ENCODE assay signal across 28 cellular contexts in the genomic region with DNA sequence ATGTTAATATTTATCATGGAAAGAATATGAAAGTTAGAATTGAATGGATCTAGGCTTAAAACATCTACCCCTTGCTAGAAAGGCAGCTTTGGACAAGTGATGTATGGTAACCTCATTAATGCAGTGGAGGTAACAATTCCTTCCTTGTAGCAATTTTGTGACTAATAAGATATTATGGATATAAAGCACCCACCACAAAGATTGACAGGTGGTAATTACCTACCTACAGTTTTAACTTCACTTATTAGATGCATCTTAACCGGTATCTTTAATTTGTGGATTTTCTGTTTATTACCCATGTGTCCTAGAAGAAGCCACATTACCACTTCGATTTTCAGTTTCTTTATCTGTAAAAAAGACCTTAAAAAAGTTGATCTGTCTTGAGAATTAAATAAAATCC.
"Had no signal": no experiment of that assay in that cellular context is flagged by ENCODE, and none has a peak within 500 bp of the region (broad histone marks: within the 10 kb centered on the region; RNA-seq: fewer than 3 reads in every experiment).

No MANE protein-coding gene starts in this region.

- H3K36me3 ChIP-seq: colonic mucosa, esophagus squamous epithelium, gastrocnemius medialis, heart left ventricle, left lung, lower lobe of right lung had no signal

- H3K79me2 ChIP-seq: hepatocyte had no signal

- H3K4me3 ChIP-seq: colonic mucosa, esophagus squamous epithelium, gastrocnemius medialis, heart left ventricle, hepatocyte, left lung, lower lobe of right lung, mucosa of descending colon had no signal

- H2AFZ ChIP-seq: hepatocyte had no signal

- H3K27ac Mint-ChIP-seq: dendritic cell treated with granulocyte-macrophage colony-stimulating factor and Interleukin-4, amounts not matched to agents 40 ng/mL and 50 ng/mL, for 4 days; effector memory CD8-positive, alpha-beta T cell; endodermal cell; immature natural killer cell; mesothelial cell of epicardium had no signal

- H3K4me1 Mint-ChIP-seq: endodermal cell, immature natural killer cell, naive B cell had no signal

- H3K4me1 ChIP-seq: colonic mucosa, esophagus squamous epithelium, gastrocnemius medialis, left lung, lower lobe of right lung had no signal

- H3K27me3 ChIP-seq: colonic mucosa, esophagus squamous epithelium, gastrocnemius medialis, heart left ventricle, hepatocyte, left lung had no signal

- DNase-seq: colonic mucosa; cortex of kidney; effector CD8-positive, alpha-beta T cell; effector memory CD8-positive, alpha-beta T cell; endodermal cell; esophagus squamous epithelium; foreskin fibroblast; foreskin melanocyte; gastrocnemius medialis; heart left ventricle; hypothalamus; immature natural killer cell; islet precursor cell; kidney; kidney glomerular epithelial cell; left colon; left lung; left ventricle myocardium superior; lower lobe of right lung; mesenchymal stem cell; mucosa of descending colon; naive B cell had no signal

- H3K4me2 ChIP-seq: hepatocyte had no signal

- H3K36me3 Mint-ChIP-seq: immature natural killer cell, naive B cell had no signal

- ATAC-seq: effector memory CD8-positive, alpha-beta T cell; esophagus mucosa; gastrocnemius medialis; heart left ventricle; left colon; left lung; left ventricle myocardium superior; lower lobe of right lung; mucosa of descending colon had no signal

- H3K9me3 Mint-ChIP-seq: dendritic cell treated with granulocyte-macrophage colony-stimulating factor and Interleukin-4, amounts not matched to agents 40 ng/mL and 50 ng/mL, for 4 days had no signal

- H3K27ac ChIP-seq: colonic mucosa, epithelial cell of prostate, esophagus squamous epithelium, gastrocnemius medialis, heart left ventricle, hepatocyte, left lung, lower lobe of right lung had no signal

- FAIRE-seq: endometrium, kidney had no signal

- H3K27me3 Mint-ChIP-seq: dendritic cell treated with granulocyte-macrophage colony-stimulating factor and Interleukin-4, amounts not matched to agents 40 ng/mL and 50 ng/mL, for 4 days; effector memory CD8-positive, alpha-beta T cell; naive B cell had no signal

- H3K4me3 Mint-ChIP-seq: dendritic cell treated with granulocyte-macrophage colony-stimulating factor and Interleukin-4, amounts not matched to agents 40 ng/mL and 50 ng/mL, for 4 days; effector memory CD8-positive, alpha-beta T cell; endodermal cell; immature natural killer cell; mesothelial cell of epicardium; naive B cell had no signal

- H3K9me3 ChIP-seq: colonic mucosa, esophagus squamous epithelium, gastrocnemius medialis, heart left ventricle, left lung, lower lobe of right lung, mucosa of descending colon had no signal
